Comparison of ENCODE assay signal across 11 cellular contexts in the genomic region with DNA sequence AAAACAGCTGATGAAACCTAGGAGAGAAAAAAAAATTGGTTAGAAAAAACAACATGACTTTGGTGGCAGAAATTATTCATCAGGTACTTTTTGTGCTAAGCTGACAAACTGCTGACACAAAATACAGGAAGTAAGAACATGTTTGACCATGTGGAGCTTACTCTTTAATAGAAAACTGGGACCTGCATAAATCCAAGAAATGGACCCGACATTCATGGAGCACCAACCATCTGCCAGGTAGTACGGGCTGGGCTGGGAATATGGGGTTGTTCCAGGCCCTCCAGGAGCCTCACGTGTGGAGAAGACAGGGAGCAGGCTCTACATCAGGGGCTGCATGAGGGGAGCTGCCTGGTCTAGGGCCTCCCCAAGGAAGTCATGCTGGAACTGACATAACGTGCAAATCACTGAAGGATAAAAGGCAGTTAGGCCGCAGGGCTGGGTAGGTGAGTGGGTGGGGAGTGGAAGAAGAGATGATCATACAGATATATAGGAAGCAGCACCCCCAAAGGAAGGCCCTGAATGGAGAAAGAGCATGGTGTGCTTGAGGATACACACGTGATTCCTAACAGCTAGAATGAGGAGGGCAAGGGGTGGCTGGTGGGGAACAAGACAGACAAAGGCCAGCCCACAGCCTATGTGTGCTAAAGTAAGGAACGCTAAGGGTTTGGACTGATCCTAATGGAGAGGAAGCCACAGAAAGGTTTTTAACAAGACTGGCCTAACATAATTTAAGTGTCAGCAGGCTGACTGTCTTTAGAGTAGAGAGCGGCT. TPM values are rescaled to one million over a fixed set of nuclear protein-coding genes. Genes with fewer than 3 reads are reported as not detected.
DNase-seq lines count a peak whose midpoint lies in the region; ATAC-seq and TF ChIP-seq lines count a peak whose summit lies in the region.
"Had no signal": no experiment of that assay in that cellular context is flagged by ENCODE, and none has a peak within 500 bp of the region (broad histone marks: within the 10 kb centered on the region; RNA-seq: fewer than 3 reads in every experiment).

No MANE protein-coding gene starts in this region.

- no peaks in the 10 kb centered on the region for H3K9me3 ChIP-seq in CD8-positive, alpha-beta T cell (ENCODE audit: low read length)
- no peaks in the 10 kb centered on the region for H3K9me3 ChIP-seq in HAP-1

- CTCF ChIA-PET in CD8-positive, alpha-beta T cell (lab: Charles Lee), result interaction anchor here (0.6 to 1.7 kb wide), 2 partner anchors 46 to 541 kb away, joined by 3 to 4 read pairs; no protein-coding TSS in a partner anchor
- CTCF ChIA-PET in HEK293T (lab: Yijun Ruan, JAX), result no interaction called here

- in situ Hi-C loops in HAP-1 (cut with MboI; ENCODE audit: low sequenced_read_pairs), result no loop called here

- H3K27ac ChIP-seq in CD8-positive, alpha-beta T cell (ENCODE audit: low read depth, low read length), result no peak overlapping the region
- H3K27ac ChIP-seq: HL-60 had no signal

- H3K4me1 Mint-ChIP-seq in CD8-positive, alpha-beta T cell (ENCODE audit: low read depth), result peaks cover 24% of the 10 kb centered on the region
- H3K4me1 Mint-ChIP-seq in activated T-helper 2 cell treated with anti-CD3 and anti-CD28 coated beads, Interferon-gamma antibody, Interleukin-2, Interleukin-4, amounts not matched to agents 10 μg/mL and 5 μg/mL and 100 μg/mL, durations not matched to agents 14 hours and 24 hours and 36 hours (ENCODE audit: low read depth), result peaks cover 71% of the 10 kb centered on the region

- peak overlapping the region; percentile 5 for H3K27ac Mint-ChIP-seq in CD8-positive, alpha-beta T cell
- H3K27ac Mint-ChIP-seq in activated T-helper 2 cell treated with anti-CD3 and anti-CD28 coated beads, Interferon-gamma antibody, Interleukin-2, Interleukin-4, amounts not matched to agents 10 μg/mL and 5 μg/mL and 100 μg/mL, durations not matched to agents 14 hours and 24 hours and 36 hours, result peak overlapping the region; percentile 98

- POLR2A ChIA-PET in CD8-positive, alpha-beta T cell (lab: Charles Lee), result no interaction called here
- POLR2A ChIA-PET in HEK293T (lab: Yijun Ruan, JAX), result no interaction called here

- no peak overlapping the region for H3K4me3 ChIP-seq in CD8-positive, alpha-beta T cell (ENCODE audit: low read depth, low read length)
- no peak overlapping the region for H3K4me3 ChIP-seq in HAP-1

- no peak overlapping the region for H3K4me3 Mint-ChIP-seq in CD8-positive, alpha-beta T cell
- H3K4me3 Mint-ChIP-seq in activated T-helper 2 cell treated with anti-CD3 and anti-CD28 coated beads, Interferon-gamma antibody, Interleukin-2, Interleukin-4, amounts not matched to agents 10 μg/mL and 5 μg/mL and 100 μg/mL, durations not matched to agents 14 hours and 24 hours and 36 hours (ENCODE audit: low read depth), result peak overlapping the region; percentile 69

- H3K27me3 ChIP-seq in CD8-positive, alpha-beta T cell (ENCODE audit: insufficient read depth, low read length), result no peaks in the 10 kb centered on the region
- no peaks in the 10 kb centered on the region for H3K27me3 ChIP-seq in HAP-1 (ENCODE audit: low read depth)

- intact Hi-C loops in CD8-positive, alpha-beta T cell (cut with DNase I, micrococcal nuclease), result no loop called here
- intact Hi-C loops in activated T-helper 2 cell treated with anti-CD3 and anti-CD28 coated beads, Interferon-gamma antibody, Interleukin-2, Interleukin-4, amounts not matched to agents 10 μg/mL and 5 μg/mL and 100 μg/mL, durations not matched to agents 14 hours and 24 hours and 36 hours (cut with micrococcal nuclease), result loop anchor here (1.0 kb wide), 1 partner anchor 12 kb away; no protein-coding TSS in a partner anchor

- no peak for ATAC-seq in CD8-positive, alpha-beta T cell
- ATAC-seq in GM19328 (IDR thresholded peaks at IDR 0.05; ENCODE audit: unreplicated experiment) (peak; percentile 48), HG03064 (IDR thresholded peaks at IDR 0.05; ENCODE audit: low read depth, unreplicated experiment) (peak; percentile 34)

- H3K9me3 Mint-ChIP-seq in CD8-positive, alpha-beta T cell, result no peaks in the 10 kb centered on the region
- no peaks in the 10 kb centered on the region for H3K9me3 Mint-ChIP-seq in activated T-helper 2 cell treated with anti-CD3 and anti-CD28 coated beads, Interferon-gamma antibody, Interleukin-2, Interleukin-4, amounts not matched to agents 10 μg/mL and 5 μg/mL and 100 μg/mL, durations not matched to agents 14 hours and 24 hours and 36 hours

- no peak for DNase-seq in CD8-positive, alpha-beta T cell
- no peak for DNase-seq in activated T-helper 2 cell treated with anti-CD3 and anti-CD28 coated beads, Interferon-gamma antibody, Interleukin-2, Interleukin-4, amounts not matched to agents 10 μg/mL and 5 μg/mL and 100 μg/mL, durations not matched to agents 14 hours and 24 hours and 36 hours (ENCODE audit: low spot score)
- DNase-seq in HEK293T (ENCODE audit: extremely low spot score) (no peak), D341Med (ENCODE audit: low spot score) (no peak), SKM-1 (lab: John Stamatoyannopoulos, UW; ENCODE audit: unreplicated experiment) (no peak), HAP-1 (ENCODE audit: low spot score in 2 of 2) (no peak)
- DNase-seq: DMS 273 treated with DMSO at 0.1 percent for 48 hours, NCI-H2171 treated with DMSO at 0.1 percent for 48 hours had no signal

- no peaks in the 10 kb centered on the region for H3K4me1 ChIP-seq in CD8-positive, alpha-beta T cell (ENCODE audit: insufficient read depth, low read length)
- no peaks in the 10 kb centered on the region for H3K4me1 ChIP-seq in HAP-1

- TF ChIP-seq CTCF in CD8-positive, alpha-beta T cell (IDR thresholded peaks at IDR 0.05), result no peak

- no peaks in the 10 kb centered on the region for H3K36me3 ChIP-seq in CD8-positive, alpha-beta T cell (ENCODE audit: insufficient read depth, low read length)
- 0 out of 2 replicates have a peak, but pooled peaks cover 2% of the 10 kb centered on the region for H3K36me3 ChIP-seq in HAP-1 (replicated peaks)

- no peaks in the 10 kb centered on the region for H3K27me3 Mint-ChIP-seq in CD8-positive, alpha-beta T cell (ENCODE audit: low read depth)
- H3K27me3 Mint-ChIP-seq in activated T-helper 2 cell treated with anti-CD3 and anti-CD28 coated beads, Interferon-gamma antibody, Interleukin-2, Interleukin-4, amounts not matched to agents 10 μg/mL and 5 μg/mL and 100 μg/mL, durations not matched to agents 14 hours and 24 hours and 36 hours (ENCODE audit: low read depth), result no peaks in the 10 kb centered on the region

- H3K36me3 Mint-ChIP-seq in CD8-positive, alpha-beta T cell, result peaks cover 23% of the 10 kb centered on the region
- peaks cover 75% of the 10 kb centered on the region for H3K36me3 Mint-ChIP-seq in activated T-helper 2 cell treated with anti-CD3 and anti-CD28 coated beads, Interferon-gamma antibody, Interleukin-2, Interleukin-4, amounts not matched to agents 10 μg/mL and 5 μg/mL and 100 μg/mL, durations not matched to agents 14 hours and 24 hours and 36 hours (ENCODE audit: low read depth)

TF ChIP-seq in HEK293T, 16 proteins besides CTCF, POLR2A, EP300 and RAD21:
- TF ChIP-seq L3MBTL2 (conservative IDR thresholded peaks at IDR 0.05), result no peak
- no peak for TF ChIP-seq FOXM1 (IDR thresholded peaks at IDR 0.05; ENCODE audit: borderline replicate concordance)
- TF ChIP-seq, protein P1, sequence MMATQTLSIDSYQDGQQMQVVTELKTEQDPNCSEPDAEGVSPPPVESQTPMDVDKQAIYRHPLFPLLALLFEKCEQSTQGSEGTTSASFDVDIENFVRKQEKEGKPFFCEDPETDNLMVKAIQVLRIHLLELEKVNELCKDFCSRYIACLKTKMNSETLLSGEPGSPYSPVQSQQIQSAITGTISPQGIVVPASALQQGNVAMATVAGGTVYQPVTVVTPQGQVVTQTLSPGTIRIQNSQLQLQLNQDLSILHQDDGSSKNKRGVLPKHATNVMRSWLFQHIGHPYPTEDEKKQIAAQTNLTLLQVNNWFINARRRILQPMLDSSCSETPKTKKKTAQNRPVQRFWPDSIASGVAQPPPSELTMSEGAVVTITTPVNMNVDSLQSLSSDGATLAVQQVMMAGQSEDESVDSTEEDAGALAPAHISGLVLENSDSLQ (IDR thresholded peaks at IDR 0.05), result no peak
- TF ChIP-seq ZNF384 (IDR thresholded peaks at IDR 0.05), result no peak
- no peak for TF ChIP-seq FOXA1 (IDR thresholded peaks at IDR 0.05)
- TF ChIP-seq FOXK2 (IDR thresholded peaks at IDR 0.05), result no peak
- no peak for TF ChIP-seq LEF1 (IDR thresholded peaks at IDR 0.05; ENCODE audit: borderline replicate concordance)
- no peak for TF ChIP-seq SP1 (IDR thresholded peaks at IDR 0.05)
- TF ChIP-seq ELF4 (IDR thresholded peaks at IDR 0.05), result no peak
- no peak for TF ChIP-seq CTBP1 (IDR thresholded peaks at IDR 0.05; ENCODE audit: borderline replicate concordance)
- no peak for TF ChIP-seq TARDBP (IDR thresholded peaks at IDR 0.05)
- TF ChIP-seq NFRKB (IDR thresholded peaks at IDR 0.05), result no peak
- TF ChIP-seq SUZ12 (IDR thresholded peaks at IDR 0.05), result no peak
- no peak for TF ChIP-seq HDGF (IDR thresholded peaks at IDR 0.05; ENCODE audit: borderline replicate concordance)
- no peak for TF ChIP-seq ARNT (IDR thresholded peaks at IDR 0.05)

RNA-seq across cellular contexts. Expression of gene CD58, which starts 26.1 kb away (rescaled TPM):
- total RNA-seq in CD8-positive, alpha-beta T cell, result 1 to 10 TPM; 5.4 to 6.6 TPM
- total RNA-seq in activated T-helper 2 cell treated with anti-CD3 and anti-CD28 coated beads, Interferon-gamma antibody, Interleukin-2, Interleukin-4, amounts not matched to agents 10 μg/mL and 5 μg/mL and 100 μg/mL, durations not matched to agents 14 hours and 24 hours and 36 hours, result 40.6 and 40.9 TPM in 2 replicates
